18 cellular contexts compared by ENCODE assay signal in the genomic region with DNA sequence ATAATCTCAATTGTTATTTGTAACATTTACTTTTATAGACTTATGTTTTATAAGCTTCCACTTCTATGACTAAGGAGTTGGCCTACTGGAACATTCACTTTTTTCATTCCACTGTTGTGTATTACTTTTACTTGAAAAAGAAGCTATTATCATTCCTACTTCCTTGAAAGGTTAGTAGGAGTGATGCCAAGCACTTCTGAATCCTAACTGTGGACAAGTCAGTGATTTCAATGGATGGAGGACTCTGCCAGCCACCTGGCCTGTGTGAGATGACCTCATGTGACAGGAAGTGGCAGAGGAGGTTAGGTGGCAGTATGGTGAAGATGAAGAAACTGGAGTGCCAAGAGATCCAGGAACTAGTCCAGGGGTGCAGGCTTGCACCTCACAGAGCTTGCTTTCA. TPM values are rescaled to one million over a fixed set of nuclear protein-coding genes. Genes with fewer than 3 reads are reported as not detected.
DNase-seq lines count a peak whose midpoint lies in the region; ATAC-seq, FAIRE-seq and TF ChIP-seq lines count a peak whose summit lies in the region.
"Had no signal": no experiment of that assay in that cellular context is flagged by ENCODE, and none has a peak within 500 bp of the region (broad histone marks: within the 10 kb centered on the region; RNA-seq: fewer than 3 reads in every experiment).

No MANE protein-coding gene starts in this region.

- peak overlapping the region; percentile 29 for H3K27ac Mint-ChIP-seq in activated naive CD8-positive, alpha-beta T cell
- no peak overlapping the region for H3K27ac Mint-ChIP-seq in activated naive CD8-positive, alpha-beta T cell treated with anti-CD3 and anti-CD28 coated beads, Interleukin-2, amount 50 U/mL, for 24 hours
- H3K27ac Mint-ChIP-seq: nephron progenitor cell; stimulated activated naive B cell treated with anti-CD40 and anti-IgM and Interleukin-4, amounts not matched to agents 10 μg/mL and 1 μg/mL and 100 μg/mL, for 72 hours had no signal

- in situ Hi-C loops in transverse colon (cut with MboI; ENCODE audit: low pct_ligation_motif_present in 1 of 4, low pct_unique_long_range_greater_than_20kb in 1 of 4, low sequenced_read_pairs in 3 of 4) = no loop called here

- TF ChIP-seq EP300 in transverse colon (IDR thresholded peaks at IDR 0.05; ENCODE audit: low read depth) = no peak

- H3K4me1 Mint-ChIP-seq in activated naive CD8-positive, alpha-beta T cell (ENCODE audit: low read depth) = peaks cover 5% of the 10 kb centered on the region
- H3K4me1 Mint-ChIP-seq in activated naive CD8-positive, alpha-beta T cell treated with anti-CD3 and anti-CD28 coated beads, Interleukin-2, amount 50 U/mL, for 24 hours = peaks cover 2% of the 10 kb centered on the region
- H3K4me1 Mint-ChIP-seq: nephron progenitor cell had no signal

- H3K4me3 ChIP-seq in kidney (ENCODE audit: low read length in 2 of 2) (no peak overlapping the region), transverse colon (no peak overlapping the region)
- H3K4me3 ChIP-seq: lower lobe of right lung, PC-9 had no signal

- no peak for ATAC-seq in activated naive CD8-positive, alpha-beta T cell treated with anti-CD3 and anti-CD28 coated beads, Interleukin-2, amount 50 U/mL, for 24 hours
- ATAC-seq: lower lobe of right lung; stimulated activated naive B cell treated with anti-CD40 and anti-IgM and Interleukin-4, amounts not matched to agents 10 μg/mL and 1 μg/mL and 100 μg/mL, for 72 hours had no signal

- H3K9me3 Mint-ChIP-seq in activated naive CD8-positive, alpha-beta T cell (ENCODE audit: low read depth) = no peaks in the 10 kb centered on the region
- H3K9me3 Mint-ChIP-seq in activated naive CD8-positive, alpha-beta T cell treated with anti-CD3 and anti-CD28 coated beads, Interleukin-2, amount 50 U/mL, for 24 hours = no peaks in the 10 kb centered on the region
- H3K9me3 Mint-ChIP-seq: nephron progenitor cell had no signal

- H3K36me3 ChIP-seq in kidney (ENCODE audit: control insufficient read depth in 1 of 2, insufficient read depth in 2 of 2, low read length in 2 of 2) (peaks cover 0 to 4% of the 10 kb centered on the region in 2 donors), transverse colon (no peaks in the 10 kb centered on the region)

- no peak overlapping the region for H3K9ac ChIP-seq in kidney (ENCODE audit: low read length in 2 of 2)

- no peak overlapping the region for H3K4me3 Mint-ChIP-seq in activated naive CD8-positive, alpha-beta T cell
- no peak overlapping the region for H3K4me3 Mint-ChIP-seq in activated naive CD8-positive, alpha-beta T cell treated with anti-CD3 and anti-CD28 coated beads, Interleukin-2, amount 50 U/mL, for 24 hours
- H3K4me3 Mint-ChIP-seq: nephron progenitor cell; stimulated activated naive B cell treated with anti-CD40 and anti-IgM and Interleukin-4, amounts not matched to agents 10 μg/mL and 1 μg/mL and 100 μg/mL, for 72 hours had no signal

- no peaks in the 10 kb centered on the region for H3K9me3 ChIP-seq in kidney (ENCODE audit: control insufficient read depth in 1 of 2, low read length in 2 of 2)
- no peaks in the 10 kb centered on the region for H3K9me3 ChIP-seq in transverse colon
- H3K9me3 ChIP-seq: lower lobe of right lung had no signal

- FAIRE-seq in kidney (lab: Jason Lieb, UNC) = no peak
- FAIRE-seq: colon had no signal

- no peak for TF ChIP-seq POLR2A in transverse colon (IDR thresholded peaks at IDR 0.05)

- no peaks in the 10 kb centered on the region for H3K4me1 ChIP-seq in kidney (ENCODE audit: control insufficient read depth in 1 of 2, insufficient read depth in 1 of 2, low read depth in 1 of 2, low read length in 2 of 2)
- peaks cover 0 to 5% (median 0%) of the 10 kb centered on the region in 4 donors for H3K4me1 ChIP-seq in transverse colon
- H3K4me1 ChIP-seq: lower lobe of right lung had no signal

- TF ChIP-seq CTCF in kidney (IDR thresholded peaks at IDR 0.05; ENCODE audit: borderline replicate concordance, extremely low read depth, insufficient read depth) (no peak), transverse colon (IDR thresholded peaks at IDR 0.05) (no peak)

- intact Hi-C loops in kidney (cut with DNase I) = no loop called here
- intact Hi-C loops in transverse colon (cut with DNase I; ENCODE audit: low total_unique reads) = no loop called here

- no peak for DNase-seq in activated naive CD8-positive, alpha-beta T cell treated with anti-CD3 and anti-CD28 coated beads, Interleukin-2, amount 50 U/mL, for 24 hours
- peak; percentile 27 for DNase-seq in kidney
- no peak for DNase-seq in transverse colon
- no peak for DNase-seq in stimulated activated CD4-positive, alpha-beta T cell treated with anti-CD3 and anti-CD28 coated beads, Interleukin-4, amount 100 ng/mL, for 4 hours
- DNase-seq in nucleus accumbens (lab: John Stamatoyannopoulos, UW) = no peak
- no peak for DNase-seq in foreskin melanocyte
- DNase-seq: ACHN; GOT3; hypothalamus; lower lobe of right lung; NCI-H446; nephron progenitor cell; PC-9; stimulated activated naive B cell treated with anti-CD40 and anti-IgM and Interleukin-4, amounts not matched to agents 10 μg/mL and 1 μg/mL and 100 μg/mL, for 72 hours; SW 1271 had no signal

- no peaks in the 10 kb centered on the region for H3K27me3 Mint-ChIP-seq in activated naive CD8-positive, alpha-beta T cell
- H3K27me3 Mint-ChIP-seq in activated naive CD8-positive, alpha-beta T cell treated with anti-CD3 and anti-CD28 coated beads, Interleukin-2, amount 50 U/mL, for 24 hours = no peaks in the 10 kb centered on the region
- H3K27me3 Mint-ChIP-seq: stimulated activated naive B cell treated with anti-CD40 and anti-IgM and Interleukin-4, amounts not matched to agents 10 μg/mL and 1 μg/mL and 100 μg/mL, for 72 hours had no signal

- H3K27ac ChIP-seq in cingulate gyrus (ENCODE audit: low read depth, low read length) (peak overlapping the region; percentile 80), kidney (ENCODE audit: low read depth in 2 of 2, low read length in 2 of 2) (no peak overlapping the region), transverse colon (peak overlapping the region; percentile 54 to 76 (median 68))
- H3K27ac ChIP-seq: lower lobe of right lung, PC-9 had no signal

- H3K36me3 Mint-ChIP-seq in activated naive CD8-positive, alpha-beta T cell = peaks cover 9% of the 10 kb centered on the region
- peaks cover 7% of the 10 kb centered on the region for H3K36me3 Mint-ChIP-seq in activated naive CD8-positive, alpha-beta T cell treated with anti-CD3 and anti-CD28 coated beads, Interleukin-2, amount 50 U/mL, for 24 hours (ENCODE audit: low read depth)

- H3K27me3 ChIP-seq in transverse colon = no peaks in the 10 kb centered on the region

RNA-seq across cellular contexts. Expression of gene TECPR2, which starts 46.0 kb away (rescaled TPM):
- total RNA-seq in kidney (30.2 TPM), transverse colon (10 to 100 TPM; 12.6 to 47.4 (median 17.9) TPM)
- polyA plus RNA-seq in kidney (ENCODE audit: insufficient read depth, low read depth, low replicate concordance) = 6.0 TPM

RNA-seq across cellular contexts. Expression of gene CINP, which starts 46.0 kb away (rescaled TPM):
- total RNA-seq in kidney = 32.1 TPM
- polyA plus RNA-seq in kidney (ENCODE audit: insufficient read depth, low read depth, low replicate concordance) = 49.3 TPM
- total RNA-seq in transverse colon = 10 to 100 TPM; 10.5 to 32.0 (median 19.0) TPM

Comparison
In these comparisons a context has a peak if more than half of its experiments do, and no peak if none do; other contexts are left out.
1. H3K27ac ChIP-seq: peak in cingulate gyrus (single experiment) and transverse colon (4 of 4); none in kidney (0 of 2).